ENCODE assay signal across 16 cellular contexts in genomic region chr3:114444216-114444615, GRCh38.
DNase-seq lines count a peak whose midpoint lies in the region; ATAC-seq and TF ChIP-seq lines count a peak whose summit lies in the region.
"Had no signal": no experiment of that assay in that cellular context is flagged by ENCODE, and none has a peak within 500 bp of the region (broad histone marks: within the 10 kb centered on the region; RNA-seq: fewer than 3 reads in every experiment).

No MANE protein-coding gene starts in this region.

- H3K27ac Mint-ChIP-seq in activated naive CD4-positive, alpha-beta T cell treated with anti-CD3 and anti-CD28 coated beads, Interleukin-2, amount 10 ng/mL, durations not matched to agents 7 days and 5 days = no peak overlapping the region
- no peak overlapping the region for H3K27ac Mint-ChIP-seq in osteocyte (ENCODE audit: unreplicated experiment)
- H3K27ac Mint-ChIP-seq: CD14-positive monocyte; CD8-positive, alpha-beta T cell; HFFc6 had no signal

- no peaks in the 10 kb centered on the region for H3K4me1 Mint-ChIP-seq in activated naive CD4-positive, alpha-beta T cell treated with anti-CD3 and anti-CD28 coated beads, Interleukin-2, amount 10 ng/mL, durations not matched to agents 7 days and 5 days
- peaks cover 21% of the 10 kb centered on the region for H3K4me1 Mint-ChIP-seq in osteocyte (ENCODE audit: unreplicated experiment)
- H3K4me1 Mint-ChIP-seq: CD14-positive monocyte had no signal

- no peak for TF ChIP-seq POLR2A in prostate gland (IDR thresholded peaks at IDR 0.05)

- TF ChIP-seq CTCF in osteocyte (IDR thresholded peaks at IDR 0.05) (no peak), prostate gland (IDR thresholded peaks at IDR 0.05) (no peak)

- no peak overlapping the region for H3K4me3 ChIP-seq in SJCRH30
- H3K4me3 ChIP-seq in prostate gland = no peak overlapping the region
- H3K4me3 ChIP-seq: A549 had no signal

- no peak for ATAC-seq in GM21447 (IDR thresholded peaks at IDR 0.05; ENCODE audit: unreplicated experiment)
- ATAC-seq: A549; CD8-positive, alpha-beta T cell had no signal

- no peaks in the 10 kb centered on the region for H3K9me3 ChIP-seq in SJCRH30 (replicated peaks)
- no peaks in the 10 kb centered on the region for H3K9me3 ChIP-seq in prostate gland
- H3K9me3 ChIP-seq: A549 had no signal

- no peaks in the 10 kb centered on the region for H3K9me3 Mint-ChIP-seq in activated naive CD4-positive, alpha-beta T cell treated with anti-CD3 and anti-CD28 coated beads, Interleukin-2, amount 10 ng/mL, durations not matched to agents 7 days and 5 days
- H3K9me3 Mint-ChIP-seq in osteocyte (ENCODE audit: unreplicated experiment) = no peaks in the 10 kb centered on the region
- H3K9me3 Mint-ChIP-seq: CD14-positive monocyte; CD8-positive, alpha-beta T cell; HFFc6 had no signal

- WGBS in prostate gland = 81% methylated on average over 3 of the region's 3 CpGs

- DNase-seq in LHCN-M2 (ENCODE audit: low read depth) (peak; percentile 72), SJCRH30 (peak; percentile 49 to 71), astrocyte of the hippocampus (ENCODE audit: low read depth, low spot score) (peak; percentile 29), osteocyte (ENCODE audit: extremely low spot score, unreplicated experiment) (no peak), prostate gland (ENCODE audit: low spot score) (no peak)
- DNase-seq in activated naive CD4-positive, alpha-beta T cell treated with anti-CD3 and anti-CD28 coated beads, Interleukin-2, amount 10 ng/mL, durations not matched to agents 7 days and 5 days = no peak
- DNase-seq: CD8-positive, alpha-beta T cell; COR-L47; DMS153; DMS79 treated with DMSO at 0.1 percent for 48 hours; GDM1; HCEC 1CT; HFFc6 had no signal

- H3K36me3 ChIP-seq in SJCRH30 = no peaks in the 10 kb centered on the region
- no peaks in the 10 kb centered on the region for H3K36me3 ChIP-seq in prostate gland

- CTCF ChIA-PET in activated naive CD4-positive, alpha-beta T cell treated with anti-CD3 and anti-CD28 coated beads, Interleukin-2, amount 10 ng/mL, durations not matched to agents 7 days and 5 days (lab: Charles Lee) = no interaction called here

- peak overlapping the region; percentile 90 for H3K27ac ChIP-seq in SJCRH30
- H3K27ac ChIP-seq in prostate gland = no peak overlapping the region
- H3K27ac ChIP-seq: A549 had no signal

- H3K4me3 Mint-ChIP-seq in activated naive CD4-positive, alpha-beta T cell treated with anti-CD3 and anti-CD28 coated beads, Interleukin-2, amount 10 ng/mL, durations not matched to agents 7 days and 5 days = no peak overlapping the region
- no peak overlapping the region for H3K4me3 Mint-ChIP-seq in osteocyte (ENCODE audit: unreplicated experiment)
- H3K4me3 Mint-ChIP-seq: CD14-positive monocyte; CD8-positive, alpha-beta T cell; HFFc6 had no signal

- H3K27me3 ChIP-seq in SJCRH30 = no peaks in the 10 kb centered on the region
- no peaks in the 10 kb centered on the region for H3K27me3 ChIP-seq in prostate gland (replicated peaks; ENCODE audit: insufficient read depth)

- H3K4me1 ChIP-seq in SJCRH30 (peaks cover 72% of the 10 kb centered on the region), prostate gland (replicated peaks) (peaks cover 2% of the 10 kb centered on the region)

- intact Hi-C loops in prostate gland (cut with DNase I) = loop anchor here (10.0 kb wide), 1 partner anchor 59 kb away; no protein-coding TSS in a partner anchor

- no peaks in the 10 kb centered on the region for H3K36me3 Mint-ChIP-seq in activated naive CD4-positive, alpha-beta T cell treated with anti-CD3 and anti-CD28 coated beads, Interleukin-2, amount 10 ng/mL, durations not matched to agents 7 days and 5 days
- peaks cover 2% of the 10 kb centered on the region for H3K36me3 Mint-ChIP-seq in osteocyte (ENCODE audit: unreplicated experiment)
- H3K36me3 Mint-ChIP-seq: CD14-positive monocyte; CD8-positive, alpha-beta T cell had no signal

- no peaks in the 10 kb centered on the region for H3K27me3 Mint-ChIP-seq in activated naive CD4-positive, alpha-beta T cell treated with anti-CD3 and anti-CD28 coated beads, Interleukin-2, amount 10 ng/mL, durations not matched to agents 7 days and 5 days
- H3K27me3 Mint-ChIP-seq in osteocyte (ENCODE audit: unreplicated experiment) = peaks cover 5% of the 10 kb centered on the region

Comparison
In these comparisons a context has a peak if more than half of its experiments do, and no peak if none do; other contexts are left out.
1. DNase-seq: peak in LHCN-M2 (single experiment), SJCRH30 (2 of 2) and astrocyte of the hippocampus (single experiment); none in activated naive CD4-positive, alpha-beta T cell treated with anti-CD3 and anti-CD28 coated beads, Interleukin-2, amount 10 ng/mL, durations not matched to agents 7 days and 5 days (single experiment), osteocyte (single experiment) and prostate gland (single experiment).